ENCODE assay signal across 17 cellular contexts in genomic region chr4:10783351-10783750, GRCh38.
A peak's percentile ranks its signal among the peaks of the same experiment; 100 is the strongest.
DNase-seq lines count a peak whose midpoint lies in the region; ATAC-seq and FAIRE-seq lines count a peak whose summit lies in the region.
"Had no signal": no experiment of that assay in that cellular context is flagged by ENCODE, and none has a peak within 500 bp of the region (broad histone marks: within the 10 kb centered on the region; RNA-seq: fewer than 3 reads in every experiment).

No MANE protein-coding gene starts in this region.

- no peak overlapping the region for H3K27ac Mint-ChIP-seq in activated T-cell treated with anti-CD3 and anti-CD28 coated beads, Interleukin-2, amount 50 U/mL, for 72 hours
- no peak overlapping the region for H3K27ac Mint-ChIP-seq in natural killer cell treated with Interleukin-12 subunit alpha and Interleukin-12 subunit beta and Interleukin-15 and Interleukin-18, amount 100 ng/mL, for 72 hours
- H3K27ac Mint-ChIP-seq: activated naive CD4-positive, alpha-beta T cell treated with anti-CD3 and anti-CD28 coated beads, Interleukin-2, amount 50 U/mL, for 24 hours; nephron had no signal

- no peaks in the 10 kb centered on the region for H3K27me3 Mint-ChIP-seq in activated T-cell treated with anti-CD3 and anti-CD28 coated beads, Interleukin-2, amount 50 U/mL, for 72 hours (ENCODE audit: low read depth)
- H3K27me3 Mint-ChIP-seq in natural killer cell treated with Interleukin-12 subunit alpha and Interleukin-12 subunit beta and Interleukin-15 and Interleukin-18, amount 100 ng/mL, for 72 hours, result peaks cover 6 to 8% of the 10 kb centered on the region in 2 donors

- no peak for DNase-seq in activated T-cell treated with anti-CD3 and anti-CD28 coated beads, Interleukin-2, amount 50 U/mL, for 72 hours
- no peak for DNase-seq in activated T-cell treated with anti-CD3 and anti-CD28 coated beads, Interleukin-2, amount 50 U/mL, for 48 hours
- DNase-seq in astrocyte of the hippocampus (ENCODE audit: low read depth, low spot score), result peak; percentile 71
- peak; percentile 46 for DNase-seq in hepatic stellate cell (ENCODE audit: low spot score)
- DNase-seq in urothelium cell line (ENCODE audit: low spot score), result peak; percentile 7
- no peak for DNase-seq in natural killer cell treated with Interleukin-12 subunit alpha and Interleukin-12 subunit beta and Interleukin-15 and Interleukin-18, amount 100 ng/mL, for 72 hours (ENCODE audit: low spot score)
- DNase-seq: cortex of kidney, left colon, NCI-H1436, NCI-H510A treated with DMSO at 0.1 percent for 48 hours, SHP77, tibial artery had no signal

- no peak for FAIRE-seq in urothelium cell line (lab: Jason Lieb, UNC)
- FAIRE-seq: A204.1 had no signal

- peak; percentile 33 to 51 for ATAC-seq in activated T-cell treated with anti-CD3 and anti-CD28 coated beads, Interleukin-2, amount 50 U/mL, for 72 hours (replicated peaks in 1 of 2)
- ATAC-seq in natural killer cell treated with Interleukin-12 subunit alpha and Interleukin-12 subunit beta and Interleukin-15 and Interleukin-18, amount 100 ng/mL, for 72 hours, result no peak
- ATAC-seq in HG03342 (IDR thresholded peaks at IDR 0.05; ENCODE audit: unreplicated experiment) (no peak), HG03469 (IDR thresholded peaks at IDR 0.05; ENCODE audit: unreplicated experiment) (no peak)
- ATAC-seq: left colon had no signal

- H3K4me3 Mint-ChIP-seq in activated T-cell treated with anti-CD3 and anti-CD28 coated beads, Interleukin-2, amount 50 U/mL, for 72 hours, result no peak overlapping the region
- no peak overlapping the region for H3K4me3 Mint-ChIP-seq in natural killer cell treated with Interleukin-12 subunit alpha and Interleukin-12 subunit beta and Interleukin-15 and Interleukin-18, amount 100 ng/mL, for 72 hours
- H3K4me3 Mint-ChIP-seq: activated naive CD4-positive, alpha-beta T cell treated with anti-CD3 and anti-CD28 coated beads, Interleukin-2, amount 50 U/mL, for 24 hours; nephron had no signal

- peaks cover 0 to 6% of the 10 kb centered on the region in 2 donors for H3K9me3 Mint-ChIP-seq in activated T-cell treated with anti-CD3 and anti-CD28 coated beads, Interleukin-2, amount 50 U/mL, for 72 hours
- no peaks in the 10 kb centered on the region for H3K9me3 Mint-ChIP-seq in natural killer cell treated with Interleukin-12 subunit alpha and Interleukin-12 subunit beta and Interleukin-15 and Interleukin-18, amount 100 ng/mL, for 72 hours
- H3K9me3 Mint-ChIP-seq: activated naive CD4-positive, alpha-beta T cell treated with anti-CD3 and anti-CD28 coated beads, Interleukin-2, amount 50 U/mL, for 24 hours had no signal

- peaks cover 16% of the 10 kb centered on the region for H3K4me1 Mint-ChIP-seq in activated T-cell treated with anti-CD3 and anti-CD28 coated beads, Interleukin-2, amount 50 U/mL, for 72 hours (ENCODE audit: low read depth)
- H3K4me1 Mint-ChIP-seq in natural killer cell treated with Interleukin-12 subunit alpha and Interleukin-12 subunit beta and Interleukin-15 and Interleukin-18, amount 100 ng/mL, for 72 hours (ENCODE audit: low read depth in 2 of 2), result no peaks in the 10 kb centered on the region
- H3K4me1 Mint-ChIP-seq: activated naive CD4-positive, alpha-beta T cell treated with anti-CD3 and anti-CD28 coated beads, Interleukin-2, amount 50 U/mL, for 24 hours had no signal

- H3K36me3 Mint-ChIP-seq in activated T-cell treated with anti-CD3 and anti-CD28 coated beads, Interleukin-2, amount 50 U/mL, for 72 hours (ENCODE audit: insufficient read depth in 2 of 2), result no peaks in the 10 kb centered on the region
- no peaks in the 10 kb centered on the region for H3K36me3 Mint-ChIP-seq in natural killer cell treated with Interleukin-12 subunit alpha and Interleukin-12 subunit beta and Interleukin-15 and Interleukin-18, amount 100 ng/mL, for 72 hours
- H3K36me3 Mint-ChIP-seq: activated naive CD4-positive, alpha-beta T cell treated with anti-CD3 and anti-CD28 coated beads, Interleukin-2, amount 50 U/mL, for 24 hours had no signal

Comparison
In these comparisons a context has a peak if more than half of its experiments do, and no peak if none do; other contexts are left out.
1. ATAC-seq: peak in activated T-cell treated with anti-CD3 and anti-CD28 coated beads, Interleukin-2, amount 50 U/mL, for 72 hours (2 of 2); none in natural killer cell treated with Interleukin-12 subunit alpha and Interleukin-12 subunit beta and Interleukin-15 and Interleukin-18, amount 100 ng/mL, for 72 hours (0 of 2), HG03342 (single experiment) and HG03469 (single experiment).
2. DNase-seq: peak in astrocyte of the hippocampus (single experiment), hepatic stellate cell (single experiment) and urothelium cell line (single experiment); none in activated T-cell treated with anti-CD3 and anti-CD28 coated beads, Interleukin-2, amount 50 U/mL, for 72 hours (0 of 2), activated T-cell treated with anti-CD3 and anti-CD28 coated beads, Interleukin-2, amount 50 U/mL, for 48 hours (0 of 2) and natural killer cell treated with Interleukin-12 subunit alpha and Interleukin-12 subunit beta and Interleukin-15 and Interleukin-18, amount 100 ng/mL, for 72 hours (single experiment).